ENCODE assay signal across 1 cellular context in genomic region chr7:55074008-55074499, GRCh38.
TF ChIP-seq lines count a peak whose summit lies in the region.

No MANE protein-coding gene starts in this region.

TF ChIP-seq in HepG2, 621 proteins besides CTCF, POLR2A, EP300 and RAD21 (continued from another document):
- TF ChIP-seq ZNF687 (CRISPR knock-in tag; IDR thresholded peaks at IDR 0.05) (peak; percentile 64), TARDBP (CRISPR knock-in tag; IDR thresholded peaks at IDR 0.05) (no peak)
